Comparison of ENCODE assay signal across 16 cellular contexts in the genomic region with DNA sequence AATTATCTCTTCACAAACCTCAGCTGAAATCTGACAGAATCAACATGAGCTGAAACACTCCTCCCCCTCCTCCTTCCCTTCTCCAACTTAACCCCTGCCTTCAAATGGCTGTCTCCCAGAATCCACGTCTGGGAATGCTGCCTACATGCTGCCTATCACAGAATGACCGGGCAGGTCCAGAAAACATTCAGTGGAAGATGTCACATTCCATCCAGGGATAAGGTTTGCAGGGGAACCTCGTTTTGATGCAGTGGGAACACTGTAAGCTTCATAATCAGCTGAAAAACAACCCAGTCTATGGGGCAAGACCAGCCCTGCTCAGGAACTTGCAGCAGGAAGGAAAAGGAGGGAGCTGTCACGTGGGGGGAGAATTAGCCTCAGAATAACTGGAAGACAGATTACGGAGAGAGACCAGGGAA. TPM values are rescaled to one million over a fixed set of nuclear protein-coding genes. Genes with fewer than 3 reads are reported as not detected.
DNase-seq lines count a peak whose midpoint lies in the region; ATAC-seq and TF ChIP-seq lines count a peak whose summit lies in the region.
"Had no signal": no experiment of that assay in that cellular context is flagged by ENCODE, and none has a peak within 500 bp of the region (broad histone marks: within the 10 kb centered on the region; RNA-seq: fewer than 3 reads in every experiment).

No MANE protein-coding gene starts in this region.

- no peaks in the 10 kb centered on the region for H3K4me1 Mint-ChIP-seq in activated CD8-positive, alpha-beta memory T cell treated with anti-CD3 and anti-CD28 coated beads, Interleukin-2, amount 10 ng/mL, durations not matched to agents 7 days and 5 days

- H3K9ac ChIP-seq in SK-N-SH, result no peak overlapping the region

- H3K27ac ChIP-seq in SK-N-SH (ENCODE audit: low read depth in 2 of 2, low read length in 1 of 2), result peak overlapping the region in 1 of 2 experiments; percentile 69; a peak in 2 of 4 replicates
- H3K27ac ChIP-seq: lower lobe of right lung, neutrophil had no signal

- ATAC-seq in SK-N-SH treated with all-trans-retinoic acid at 6 μM for 48 hours (no peak), HG03139 (IDR thresholded peaks at IDR 0.05; ENCODE audit: unreplicated experiment) (no peak)
- ATAC-seq in activated CD8-positive, alpha-beta memory T cell treated with anti-CD3 and anti-CD28 coated beads, Interleukin-2, amount 10 ng/mL, durations not matched to agents 7 days and 5 days, result no peak
- ATAC-seq: lower lobe of right lung had no signal

- CTCF ChIA-PET in SK-N-SH (lab: Yijun Ruan, JAX), result interaction anchor here (1.0 to 2.2 kb wide), 8 partner anchors 9 to 477 kb away, joined by 3 to 10 read pairs (median 6); a partner anchor contains a TSS
- CTCF ChIA-PET in activated CD8-positive, alpha-beta memory T cell treated with anti-CD3 and anti-CD28 coated beads, Interleukin-2, amount 10 ng/mL, durations not matched to agents 7 days and 5 days (lab: Charles Lee), result interaction anchor here (1.0 kb wide), 1 partner anchor 14 kb away, joined by 3 read pairs; no protein-coding TSS in a partner anchor

- no peaks in the 10 kb centered on the region for H4K20me1 ChIP-seq in SK-N-SH (ENCODE audit: insufficient read depth)

- H3K4me2 ChIP-seq in SK-N-SH, result no peak overlapping the region

- TF ChIP-seq CTCF in SK-N-SH (IDR thresholded peaks at IDR 0.05), result no peak

- H3K36me3 Mint-ChIP-seq in activated CD8-positive, alpha-beta memory T cell treated with anti-CD3 and anti-CD28 coated beads, Interleukin-2, amount 10 ng/mL, durations not matched to agents 7 days and 5 days, result no peaks in the 10 kb centered on the region

- WGBS in SK-N-SH (ENCODE audit: low lambda C conversion rate), result 11% methylated on average over 5 of the region's 5 CpGs

- POLR2A ChIA-PET in SK-N-SH (lab: Yijun Ruan, JAX), result no interaction called here

- DNase-seq in SK-N-SH (peak; percentile 31), fibroblast of gingiva (ENCODE audit: low read depth) (peak; percentile 7), medulla oblongata (ENCODE audit: extremely low spot score) (peak; percentile 11), HuH-7 (ENCODE audit: low spot score) (no peak), anterior cingulate cortex (lab: John Stamatoyannopoulos, UW) (no peak)
- no peak for DNase-seq in activated CD8-positive, alpha-beta memory T cell treated with anti-CD3 and anti-CD28 coated beads, Interleukin-2, amount 10 ng/mL, durations not matched to agents 7 days and 5 days
- DNase-seq: ACHN; activated CD4-positive, CD25-positive, alpha-beta regulatory T cell; activated naive CD4-positive, alpha-beta T cell treated with anti-CD3 and anti-CD28 coated beads, Interleukin-2, amount 50 U/mL, for 16 hours; H7; hypothalamus; lower lobe of right lung; spleen had no signal

- no peaks in the 10 kb centered on the region for H3K9me2 ChIP-seq in SK-N-SH

- no peaks in the 10 kb centered on the region for H3K27me3 ChIP-seq in SK-N-SH (ENCODE audit: insufficient read depth)
- H3K27me3 ChIP-seq: neutrophil, spleen had no signal

- H3K36me3 ChIP-seq in SK-N-SH (replicated peaks in 1 of 2; ENCODE audit: control insufficient read depth in 1 of 2, insufficient read depth in 2 of 2, low read length in 1 of 2), result no peaks in the 10 kb centered on the region
- H3K36me3 ChIP-seq: lower lobe of right lung, neutrophil, spleen had no signal

- H3K4me3 Mint-ChIP-seq in activated CD8-positive, alpha-beta memory T cell treated with anti-CD3 and anti-CD28 coated beads, Interleukin-2, amount 10 ng/mL, durations not matched to agents 7 days and 5 days, result no peak overlapping the region

- no peaks in the 10 kb centered on the region for H3K9me3 Mint-ChIP-seq in activated CD8-positive, alpha-beta memory T cell treated with anti-CD3 and anti-CD28 coated beads, Interleukin-2, amount 10 ng/mL, durations not matched to agents 7 days and 5 days (ENCODE audit: low read depth)

- peaks cover 0 to 15% of the 10 kb centered on the region in 2 experiments; a peak in 2 of 4 replicates for H3K4me1 ChIP-seq in SK-N-SH (ENCODE audit: control insufficient read depth in 1 of 2, insufficient read depth in 2 of 2, low read depth in 1 of 2, low read length in 1 of 2)

- H3K79me2 ChIP-seq in SK-N-SH (ENCODE audit: insufficient read depth), result no peaks in the 10 kb centered on the region

- no peak overlapping the region for H3K27ac Mint-ChIP-seq in activated CD8-positive, alpha-beta memory T cell treated with anti-CD3 and anti-CD28 coated beads, Interleukin-2, amount 10 ng/mL, durations not matched to agents 7 days and 5 days

- TF ChIP-seq RAD21 in SK-N-SH (IDR thresholded peaks at IDR 0.05; ENCODE audit: low read length), result peak; percentile 2; the same call in 1 of the 2 replicates

- TF ChIP-seq EP300 in SK-N-SH (IDR thresholded peaks at IDR 0.05; ENCODE audit: borderline replicate concordance in 1 of 2, low read depth in 1 of 2, low read length in 1 of 2), result no peak

- H3K4me3 ChIP-seq in SK-N-SH (ENCODE audit: low read depth in 2 of 2, low read length in 1 of 2), result no peak overlapping the region
- H3K4me3 ChIP-seq: lower lobe of right lung, spleen had no signal

- H3K27me3 Mint-ChIP-seq in activated CD8-positive, alpha-beta memory T cell treated with anti-CD3 and anti-CD28 coated beads, Interleukin-2, amount 10 ng/mL, durations not matched to agents 7 days and 5 days, result no peaks in the 10 kb centered on the region

- H3F3A ChIP-seq in SK-N-SH (replicated peaks; ENCODE audit: insufficient read depth), result no peaks in the 10 kb centered on the region

- no peaks in the 10 kb centered on the region for H3K9me3 ChIP-seq in SK-N-SH
- H3K9me3 ChIP-seq: lower lobe of right lung, neutrophil, spleen had no signal

- H2AFZ ChIP-seq in SK-N-SH (ENCODE audit: low read depth), result no peak overlapping the region

TF ChIP-seq in SK-N-SH, 30 proteins besides CTCF, POLR2A, EP300 and RAD21 (continues in another document):
- TF ChIP-seq NFIC (IDR thresholded peaks at IDR 0.05; ENCODE audit: borderline replicate concordance) (no peak), FOSL2 (IDR thresholded peaks at IDR 0.05; ENCODE audit: borderline replicate concordance, low read depth) (no peak), RXRA (IDR thresholded peaks at IDR 0.05; ENCODE audit: borderline replicate concordance, low read depth) (no peak), GATA2 (CRISPR knock-in tag; IDR thresholded peaks at IDR 0.05) (no peak; the same call in 1 of the 2 replicates), MXI1 (IDR thresholded peaks at IDR 0.05; ENCODE audit: low read depth, low read length) (peak; percentile 29; the same call in 1 of the 2 replicates), RCOR1 (IDR thresholded peaks at IDR 0.05; ENCODE audit: low read length) (peak; percentile 47; the same call in 1 of the 2 replicates), YY1 (IDR thresholded peaks at IDR 0.05; ENCODE audit: low read depth) (no peak)
- TF ChIP-seq, protein P1, sequence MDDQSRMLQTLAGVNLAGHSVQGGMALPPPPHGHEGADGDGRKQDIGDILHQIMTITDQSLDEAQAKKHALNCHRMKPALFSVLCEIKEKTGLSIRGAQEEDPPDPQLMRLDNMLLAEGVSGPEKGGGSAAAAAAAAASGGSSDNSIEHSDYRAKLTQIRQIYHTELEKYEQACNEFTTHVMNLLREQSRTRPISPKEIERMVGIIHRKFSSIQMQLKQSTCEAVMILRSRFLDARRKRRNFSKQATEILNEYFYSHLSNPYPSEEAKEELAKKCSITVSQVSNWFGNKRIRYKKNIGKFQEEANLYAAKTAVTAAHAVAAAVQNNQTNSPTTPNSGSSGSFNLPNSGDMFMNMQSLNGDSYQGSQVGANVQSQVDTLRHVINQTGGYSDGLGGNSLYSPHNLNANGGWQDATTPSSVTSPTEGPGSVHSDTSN (IDR thresholded peaks at IDR 0.05), result no peak
- TF ChIP-seq, protein P2, sequence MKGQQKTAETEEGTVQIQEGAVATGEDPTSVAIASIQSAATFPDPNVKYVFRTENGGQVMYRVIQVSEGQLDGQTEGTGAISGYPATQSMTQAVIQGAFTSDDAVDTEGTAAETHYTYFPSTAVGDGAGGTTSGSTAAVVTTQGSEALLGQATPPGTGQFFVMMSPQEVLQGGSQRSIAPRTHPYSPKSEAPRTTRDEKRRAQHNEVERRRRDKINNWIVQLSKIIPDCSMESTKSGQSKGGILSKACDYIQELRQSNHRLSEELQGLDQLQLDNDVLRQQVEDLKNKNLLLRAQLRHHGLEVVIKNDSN (IDR thresholded peaks at IDR 0.05; ENCODE audit: borderline replicate concordance, low read depth), result no peak

TF ChIP-seq in SK-N-SH treated with all-trans-retinoic acid at 6 μM for 48 hours, 23 proteins besides CTCF, POLR2A, EP300 and RAD21:
- TF ChIP-seq SNAI2 (CRISPR knock-in tag; IDR thresholded peaks at IDR 0.05), result no peak
- no peak for TF ChIP-seq OSR1 (CRISPR knock-in tag; IDR thresholded peaks at IDR 0.05)
- no peak for TF ChIP-seq CSDC2 (CRISPR knock-in tag; IDR thresholded peaks at IDR 0.05)

RNA-seq across cellular contexts. Expression of a gene that starts 44.0 kb away (rescaled TPM):
- 0.30 and 0.47 TPM in 2 replicates for polyA plus RNA-seq in SK-N-SH (2012; rRNA removed)
- polyA plus RNA-seq in SK-N-SH (2012; cell fraction: cytosol; rRNA removed), result 0.37 and 0.50 TPM in 2 replicates
- 0.60 and 0.94 TPM in 2 replicates for polyA plus RNA-seq in SK-N-SH (2012; cell fraction: nucleus; rRNA removed)
- not detected for total RNA-seq in activated CD8-positive, alpha-beta memory T cell treated with anti-CD3 and anti-CD28 coated beads, Interleukin-2, amount 10 ng/mL, durations not matched to agents 7 days and 5 days

Comparison
In these comparisons a context has a peak if more than half of its experiments do, and no peak if none do; other contexts are left out.
1. DNase-seq: peak in SK-N-SH (single experiment), fibroblast of gingiva (single experiment) and medulla oblongata (single experiment); none in activated CD8-positive, alpha-beta memory T cell treated with anti-CD3 and anti-CD28 coated beads, Interleukin-2, amount 10 ng/mL, durations not matched to agents 7 days and 5 days (single experiment), HuH-7 (single experiment) and anterior cingulate cortex (0 of 58).